Comparison of ENCODE assay signal across 8 cellular contexts in genomic region chr2:231670892-231671616, GRCh38. TPM values are rescaled to one million over a fixed set of nuclear protein-coding genes. Genes with fewer than 3 reads are reported as not detected.
A peak's percentile ranks its signal among the peaks of the same experiment; 100 is the strongest.
DNase-seq lines count a peak whose midpoint lies in the region; ATAC-seq lines count a peak whose summit lies in the region.

No MANE protein-coding gene starts in this region.

- peak; percentile 3 for ATAC-seq in GM18498 (IDR thresholded peaks at IDR 0.05; ENCODE audit: unreplicated experiment)
- ATAC-seq in HG02678 (IDR thresholded peaks at IDR 0.05; ENCODE audit: unreplicated experiment) = peak; percentile 1
- peak; percentile 13 for ATAC-seq in left colon

- no peak overlapping the region for H3K27ac Mint-ChIP-seq in activated naive CD4-positive, alpha-beta T cell treated with anti-CD3 and anti-CD28 coated beads, Interleukin-2, amount 10 ng/mL, durations not matched to agents 7 days and 5 days

- no peaks in the 10 kb centered on the region for H3K9me3 Mint-ChIP-seq in activated naive CD4-positive, alpha-beta T cell treated with anti-CD3 and anti-CD28 coated beads, Interleukin-2, amount 10 ng/mL, durations not matched to agents 7 days and 5 days

- H3K36me3 Mint-ChIP-seq in activated naive CD4-positive, alpha-beta T cell treated with anti-CD3 and anti-CD28 coated beads, Interleukin-2, amount 10 ng/mL, durations not matched to agents 7 days and 5 days = no peaks in the 10 kb centered on the region

- peaks cover 40% of the 10 kb centered on the region for H3K4me1 Mint-ChIP-seq in activated naive CD4-positive, alpha-beta T cell treated with anti-CD3 and anti-CD28 coated beads, Interleukin-2, amount 10 ng/mL, durations not matched to agents 7 days and 5 days

- DNase-seq in SK-MEL-5 (ENCODE audit: low read depth, low spot score) (peak; percentile 13), left colon (peak; percentile 73 to 74), NCI-H2196 treated with DMSO at 0.1 percent for 48 hours (lab: John Stamatoyannopoulos, UW; ENCODE audit: unreplicated experiment) (no peak), NCI-H1105 treated with DMSO at 0.1 percent for 48 hours (lab: John Stamatoyannopoulos, UW) (no peak), NCI-H2227 treated with DMSO at 0.1 percent for 48 hours (lab: John Stamatoyannopoulos, UW) (no peak)
- DNase-seq in activated naive CD4-positive, alpha-beta T cell treated with anti-CD3 and anti-CD28 coated beads, Interleukin-2, amount 10 ng/mL, durations not matched to agents 7 days and 5 days = no peak

- intact Hi-C loops in left colon (cut with DNase I, micrococcal nuclease) = no loop called here

- H3K4me3 Mint-ChIP-seq in activated naive CD4-positive, alpha-beta T cell treated with anti-CD3 and anti-CD28 coated beads, Interleukin-2, amount 10 ng/mL, durations not matched to agents 7 days and 5 days = no peak overlapping the region

- in situ Hi-C loops in SK-MEL-5 (cut with HindIII; ENCODE audit: low pct_unique_long_range_greater_than_20kb, low sequenced_read_pairs) = no loop called here

- CTCF ChIA-PET in activated naive CD4-positive, alpha-beta T cell treated with anti-CD3 and anti-CD28 coated beads, Interleukin-2, amount 10 ng/mL, durations not matched to agents 7 days and 5 days (lab: Charles Lee) = interaction anchor here (7.7 to 21.6 kb wide), 2 partner anchors 45 to 59 kb away, joined by 267 to 473 read pairs; no protein-coding TSS in a partner anchor

- H3K27me3 Mint-ChIP-seq in activated naive CD4-positive, alpha-beta T cell treated with anti-CD3 and anti-CD28 coated beads, Interleukin-2, amount 10 ng/mL, durations not matched to agents 7 days and 5 days = peaks cover 14% of the 10 kb centered on the region

RNA-seq across cellular contexts. Expression of gene PTMA, which starts 37.3 kb away (rescaled TPM):
- total RNA-seq in SK-MEL-5 (2014; rRNA removed; shearing (Covaris generic)) = 885 and 950 TPM in 2 replicates
- polyA plus RNA-seq in SK-MEL-5 (2015; cell fraction: cytosol; rRNA removed) = 774 and 799 TPM in 2 replicates
- 180 and 218 TPM in 2 replicates for polyA plus RNA-seq in SK-MEL-5 (2015; cell fraction: nucleus; rRNA removed)
- total RNA-seq in left colon = 100 to 1,000 TPM; 775 to 846 TPM

Comparison
In these comparisons a context has a peak if more than half of its experiments do, and no peak if none do; other contexts are left out.
1. DNase-seq: peak in SK-MEL-5 (single experiment) and left colon (2 of 2); none in NCI-H2196 treated with DMSO at 0.1 percent for 48 hours (single experiment), NCI-H1105 treated with DMSO at 0.1 percent for 48 hours (single experiment), NCI-H2227 treated with DMSO at 0.1 percent for 48 hours (single experiment) and activated naive CD4-positive, alpha-beta T cell treated with anti-CD3 and anti-CD28 coated beads, Interleukin-2, amount 10 ng/mL, durations not matched to agents 7 days and 5 days (single experiment).
2. Peak in every context shown above with its lines, with median percentiles within 50 percentile points of each other: ATAC-seq.